28 cellular contexts compared by ENCODE assay signal in the genomic region with DNA sequence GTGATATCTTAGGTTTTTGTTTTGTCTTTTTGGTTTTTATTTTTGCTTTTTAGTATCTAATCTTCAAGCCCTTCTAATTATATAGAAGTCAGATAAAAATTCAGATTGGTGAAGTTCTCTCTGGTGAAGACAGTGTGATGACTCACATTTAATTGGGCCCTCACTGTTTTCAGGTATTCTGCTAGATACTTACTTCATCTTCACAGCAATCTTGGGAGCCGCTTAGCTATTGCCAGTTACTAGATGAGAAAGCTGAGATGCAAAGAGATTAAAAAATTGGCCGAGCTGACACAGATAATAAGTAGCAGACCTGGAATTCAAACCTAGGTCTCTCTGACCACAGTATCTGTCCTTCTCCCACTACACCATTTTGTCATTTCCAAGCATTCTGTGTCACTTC.
"Had no signal": no experiment of that assay in that cellular context is flagged by ENCODE, and none has a peak within 500 bp of the region (broad histone marks: within the 10 kb centered on the region; RNA-seq: fewer than 3 reads in every experiment).

No MANE protein-coding gene starts in this region.

- H3K4me1 ChIP-seq: ascending aorta, prostate gland, thyroid gland had no signal

- DNase-seq: activated CD4-positive, alpha-beta memory T cell treated with anti-CD3 and anti-CD28 coated beads for 36 hours; activated CD4-positive, alpha-beta T cell treated with anti-CD3 and anti-CD28 coated beads for 48 hours; activated CD8-positive, alpha-beta memory T cell treated with anti-CD3 and anti-CD28 coated beads, Interleukin-2, amount 50 U/mL, for 4 hours; activated gamma-delta T cell; activated naive CD4-positive, alpha-beta T cell treated with anti-CD3 and anti-CD28 coated beads, Interleukin-2, amount 10 ng/mL, durations not matched to agents 7 days and 5 days; activated naive CD8-positive, alpha-beta T cell treated with anti-CD3 and anti-CD28 coated beads, Interleukin-2, amount 10 ng/mL, durations not matched to agents 7 days and 5 days; activated T-cell treated with anti-CD3 and anti-CD28 coated beads, Interleukin-2, amount 50 U/mL, for 24 hours; brain microvascular endothelial cell; cortex of kidney; effector memory CD8-positive, alpha-beta T cell; heart right ventricle; left ventricle myocardium inferior; ovary; stimulated activated CD4-positive, alpha-beta T cell treated with anti-CD3 and anti-CD28 coated beads, Interleukin-1b, Interleukin-23, amount 100 ng/mL, for 48 hours; stimulated activated CD4-positive, alpha-beta T cell treated with anti-CD3 and anti-CD28 coated beads, Interleukin-4, amount 100 ng/mL, for 4 hours; stimulated activated CD8-positive, alpha-beta memory T cell treated with anti-CD3 and anti-CD28 coated beads, Interleukin-4, amount 100 ng/mL, for 48 hours; stimulated activated naive CD8-positive, alpha-beta T cell treated with anti-CD3 and anti-CD28 coated beads, Interleukin-15, amount 100 ng/mL, for 72 hours; T-helper 9 cell; thyroid gland; WERI-Rb-1 had no signal

- ATAC-seq: activated CD4-positive, CD25-positive, alpha-beta regulatory T cell treated with anti-CD3 and anti-CD28 coated beads, Interleukin-2, amount 50 U/mL, for 24 hours; effector memory CD8-positive, alpha-beta T cell; heart right ventricle; stimulated activated memory B cell treated with anti-CD40 and anti-IgM and Interleukin-4, amounts not matched to agents 10 μg/mL and 1 μg/mL and 100 μg/mL, for 72 hours; stimulated activated naive CD8-positive, alpha-beta T cell treated with anti-CD3 and anti-CD28 coated beads, Interleukin-15, amount 100 ng/mL, for 72 hours had no signal

- H3K4me1 Mint-ChIP-seq: activated naive CD4-positive, alpha-beta T cell treated with anti-CD3 and anti-CD28 coated beads, Interleukin-2, amount 10 ng/mL, durations not matched to agents 7 days and 5 days; stimulated activated naive CD8-positive, alpha-beta T cell treated with anti-CD3 and anti-CD28 coated beads, Interleukin-15, amount 100 ng/mL, for 72 hours had no signal

- H3K27ac ChIP-seq: ascending aorta, brain microvascular endothelial cell, left ventricle myocardium inferior, ovary, prostate gland, thyroid gland, WERI-Rb-1 had no signal

- H3K27me3 ChIP-seq: ascending aorta, brain microvascular endothelial cell, heart right ventricle, ovary, right atrium auricular region, thyroid gland had no signal

- H3K4me2 ChIP-seq: smooth muscle cell had no signal

- H3K9me3 Mint-ChIP-seq: activated CD4-positive, alpha-beta memory T cell treated with anti-CD3 and anti-CD28 coated beads for 36 hours; activated naive CD4-positive, alpha-beta T cell treated with anti-CD3 and anti-CD28 coated beads, Interleukin-2, amount 10 ng/mL, durations not matched to agents 7 days and 5 days; activated naive CD8-positive, alpha-beta T cell treated with anti-CD3 and anti-CD28 coated beads, Interleukin-2, amount 10 ng/mL, durations not matched to agents 7 days and 5 days; activated T-cell treated with anti-CD3 and anti-CD28 coated beads, Interleukin-2, amount 50 U/mL, for 24 hours; effector memory CD8-positive, alpha-beta T cell; stimulated activated memory B cell treated with anti-CD40 and anti-IgM and Interleukin-4, amounts not matched to agents 10 μg/mL and 1 μg/mL and 100 μg/mL, for 72 hours; stimulated activated naive CD8-positive, alpha-beta T cell treated with anti-CD3 and anti-CD28 coated beads, Interleukin-15, amount 100 ng/mL, for 72 hours; T-helper 1 cell treated with Interleukin-12 subunit alpha and Interleukin-12 subunit beta and Interleukin-4 antibody, amounts not matched to agents 30 μg/mL and 1 μg/mL, for 36 hours had no signal

- H3K4me3 Mint-ChIP-seq: activated CD4-positive, alpha-beta memory T cell treated with anti-CD3 and anti-CD28 coated beads for 36 hours; activated naive CD4-positive, alpha-beta T cell treated with anti-CD3 and anti-CD28 coated beads, Interleukin-2, amount 10 ng/mL, durations not matched to agents 7 days and 5 days; activated naive CD8-positive, alpha-beta T cell treated with anti-CD3 and anti-CD28 coated beads, Interleukin-2, amount 10 ng/mL, durations not matched to agents 7 days and 5 days; activated T-cell treated with anti-CD3 and anti-CD28 coated beads, Interleukin-2, amount 50 U/mL, for 24 hours; effector memory CD8-positive, alpha-beta T cell; stimulated activated memory B cell treated with anti-CD40 and anti-IgM and Interleukin-4, amounts not matched to agents 10 μg/mL and 1 μg/mL and 100 μg/mL, for 72 hours; stimulated activated naive CD8-positive, alpha-beta T cell treated with anti-CD3 and anti-CD28 coated beads, Interleukin-15, amount 100 ng/mL, for 72 hours; T-helper 1 cell treated with Interleukin-12 subunit alpha and Interleukin-12 subunit beta and Interleukin-4 antibody, amounts not matched to agents 30 μg/mL and 1 μg/mL, for 36 hours had no signal

- H3K36me3 ChIP-seq: ovary, prostate gland had no signal

- H3K27ac Mint-ChIP-seq: activated CD4-positive, alpha-beta memory T cell treated with anti-CD3 and anti-CD28 coated beads for 36 hours; activated naive CD8-positive, alpha-beta T cell treated with anti-CD3 and anti-CD28 coated beads, Interleukin-2, amount 10 ng/mL, durations not matched to agents 7 days and 5 days; activated T-cell treated with anti-CD3 and anti-CD28 coated beads, Interleukin-2, amount 50 U/mL, for 24 hours; effector memory CD8-positive, alpha-beta T cell; stimulated activated memory B cell treated with anti-CD40 and anti-IgM and Interleukin-4, amounts not matched to agents 10 μg/mL and 1 μg/mL and 100 μg/mL, for 72 hours; stimulated activated naive CD8-positive, alpha-beta T cell treated with anti-CD3 and anti-CD28 coated beads, Interleukin-15, amount 100 ng/mL, for 72 hours; T-helper 1 cell treated with Interleukin-12 subunit alpha and Interleukin-12 subunit beta and Interleukin-4 antibody, amounts not matched to agents 30 μg/mL and 1 μg/mL, for 36 hours had no signal

- H3K9me3 ChIP-seq: ascending aorta, heart right ventricle, left ventricle myocardium inferior, ovary, prostate gland, right atrium auricular region, thyroid gland had no signal

- H3K4me3 ChIP-seq: ascending aorta, heart right ventricle, left ventricle myocardium inferior, lung, ovary, prostate gland, right atrium auricular region, smooth muscle cell, thyroid gland had no signal

- H3K27me3 Mint-ChIP-seq: activated CD4-positive, alpha-beta memory T cell treated with anti-CD3 and anti-CD28 coated beads for 36 hours; activated naive CD4-positive, alpha-beta T cell treated with anti-CD3 and anti-CD28 coated beads, Interleukin-2, amount 10 ng/mL, durations not matched to agents 7 days and 5 days; activated naive CD8-positive, alpha-beta T cell treated with anti-CD3 and anti-CD28 coated beads, Interleukin-2, amount 10 ng/mL, durations not matched to agents 7 days and 5 days; activated T-cell treated with anti-CD3 and anti-CD28 coated beads, Interleukin-2, amount 50 U/mL, for 24 hours; effector memory CD8-positive, alpha-beta T cell; stimulated activated memory B cell treated with anti-CD40 and anti-IgM and Interleukin-4, amounts not matched to agents 10 μg/mL and 1 μg/mL and 100 μg/mL, for 72 hours; stimulated activated naive CD8-positive, alpha-beta T cell treated with anti-CD3 and anti-CD28 coated beads, Interleukin-15, amount 100 ng/mL, for 72 hours had no signal
